ENCODE assay signal across 22 cellular contexts in the genomic region with DNA sequence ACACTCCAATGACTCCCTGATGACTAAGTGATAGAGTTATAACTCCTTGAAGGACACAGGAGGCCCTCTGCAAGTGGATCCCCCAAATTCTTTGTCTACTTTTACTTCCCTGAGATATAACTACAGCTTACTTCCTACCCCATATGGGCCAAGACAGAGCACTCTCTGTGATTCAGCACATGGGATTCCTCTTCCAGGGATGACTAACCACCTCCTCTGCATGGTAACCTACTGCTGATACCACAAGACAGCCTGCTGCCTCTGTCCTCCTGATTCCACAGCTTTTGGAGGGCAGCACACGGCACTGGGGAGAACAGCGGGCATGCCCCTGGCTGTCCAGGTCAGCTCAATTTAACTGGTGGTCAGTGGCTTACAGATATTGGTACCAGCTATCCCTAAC.
DNase-seq lines count a peak whose midpoint lies in the region; ATAC-seq and TF ChIP-seq lines count a peak whose summit lies in the region.
"Had no signal": no experiment of that assay in that cellular context is flagged by ENCODE, and none has a peak within 500 bp of the region (broad histone marks: within the 10 kb centered on the region; RNA-seq: fewer than 3 reads in every experiment).

No MANE protein-coding gene starts in this region.

- no peak for ATAC-seq in HG03196 (IDR thresholded peaks at IDR 0.05; ENCODE audit: unreplicated experiment)
- ATAC-seq: PC-3 had no signal

- DNase-seq in AG08395 (ENCODE audit: low spot score) (peak; percentile 4), LHCN-M2 (ENCODE audit: low read depth) (peak; percentile 6), epithelial cell of proximal tubule (ENCODE audit: low read depth) (peak; percentile 6), myocyte (ENCODE audit: low read depth) (peak; percentile 9), cerebellar nuclear complex (lab: John Stamatoyannopoulos, UW) (no peak)
- DNase-seq in stimulated activated CD4-positive, alpha-beta T cell treated with anti-CD3 and anti-CD28 coated beads, Interleukin-1b, Interleukin-23, amount 100 ng/mL, for 48 hours: no peak
- no peak for DNase-seq in NK-92 treated with Interleukin-12 subunit alpha and Interleukin-12 subunit beta, amount 100 ng/mL, for 24 hours (lab: John Stamatoyannopoulos, UW)
- DNase-seq: CD8-positive, alpha-beta memory T cell; DMS53; IMR-90; MG63; NCI-H1048; NCI-H1436; NCI-H1930; NCI-H226; NCI-H524; NCI-H82; PC-3; SIG-M5 had no signal

- TF ChIP-seq CTCF in epithelial cell of proximal tubule (conservative IDR thresholded peaks at IDR 0.05; ENCODE audit: low read depth, low read length): no peak

- H3K4me3 ChIP-seq in epithelial cell of proximal tubule (ENCODE audit: low read depth, low read length): no peak overlapping the region
- H3K4me3 ChIP-seq: BLaER1, HAP-1, MG63 had no signal

Comparison
In these comparisons a context has a peak if more than half of its experiments do, and no peak if none do; other contexts are left out.
1. DNase-seq: peak in AG08395 (single experiment), LHCN-M2 (single experiment), epithelial cell of proximal tubule (single experiment) and myocyte (single experiment); none in cerebellar nuclear complex (0 of 2), stimulated activated CD4-positive, alpha-beta T cell treated with anti-CD3 and anti-CD28 coated beads, Interleukin-1b, Interleukin-23, amount 100 ng/mL, for 48 hours (single experiment) and NK-92 treated with Interleukin-12 subunit alpha and Interleukin-12 subunit beta, amount 100 ng/mL, for 24 hours (single experiment).